1 cellular context compared by ENCODE assay signal in genomic region chr11:86571273-86571948, GRCh38.
TF ChIP-seq lines count a peak whose summit lies in the region.

No MANE protein-coding gene starts in this region.

TF ChIP-seq in K562, 482 proteins besides CTCF, POLR2A, EP300 and RAD21 (continued from another document):
- 0 out of 3 replicates have a peak, but pooled peaks of 1 of the 2 experiments have one; percentile 37 for TF ChIP-seq CBX3 (IDR thresholded peaks at IDR 0.05; ENCODE audit: borderline replicate concordance in 1 of 2, low read length in 2 of 2)
- TF ChIP-seq JUND (IDR thresholded peaks at IDR 0.05; ENCODE audit: borderline replicate concordance, low read depth, low read length): 0 out of 2 replicates have a peak, but pooled peaks have one; percentile 20
- no peak; the same call in 2 of the 3 replicates for TF ChIP-seq JUND (tag; IDR thresholded peaks at IDR 0.05; ENCODE audit: borderline replicate concordance, low read depth, low read length)
- peak; percentile 42; the same call in 1 of the 2 replicates for TF ChIP-seq MAFK (IDR thresholded peaks at IDR 0.05; ENCODE audit: low read length)
- TF ChIP-seq FOXK2 (conservative IDR thresholded peaks at IDR 0.05 in 1 of 2, IDR thresholded peaks at IDR 0.05 in 1 of 2; ENCODE audit: low read depth in 2 of 2): peak in 1 of 2 experiments; percentile 40; a peak in 1 of 4 replicates
- TF ChIP-seq HLTF (IDR thresholded peaks at IDR 0.05): no peak
- no peak for TF ChIP-seq TAF9B (IDR thresholded peaks at IDR 0.05; ENCODE audit: partially characterized antibody)
- TF ChIP-seq MAFG (tag; conservative IDR thresholded peaks at IDR 0.05): no peak
- TF ChIP-seq YY1 (IDR thresholded peaks at IDR 0.05; ENCODE audit: borderline replicate concordance in 1 of 3, control insufficient read depth in 1 of 3, extremely low read depth in 1 of 3, insufficient read depth in 3 of 3, insufficient read length in 1 of 3, insufficient replicate concordance in 2 of 3, low read depth in 1 of 3, low read length in 2 of 3): peak in 1 of 3 experiments; percentile 19
